ENCODE assay signal across 14 cellular contexts in the genomic region with DNA sequence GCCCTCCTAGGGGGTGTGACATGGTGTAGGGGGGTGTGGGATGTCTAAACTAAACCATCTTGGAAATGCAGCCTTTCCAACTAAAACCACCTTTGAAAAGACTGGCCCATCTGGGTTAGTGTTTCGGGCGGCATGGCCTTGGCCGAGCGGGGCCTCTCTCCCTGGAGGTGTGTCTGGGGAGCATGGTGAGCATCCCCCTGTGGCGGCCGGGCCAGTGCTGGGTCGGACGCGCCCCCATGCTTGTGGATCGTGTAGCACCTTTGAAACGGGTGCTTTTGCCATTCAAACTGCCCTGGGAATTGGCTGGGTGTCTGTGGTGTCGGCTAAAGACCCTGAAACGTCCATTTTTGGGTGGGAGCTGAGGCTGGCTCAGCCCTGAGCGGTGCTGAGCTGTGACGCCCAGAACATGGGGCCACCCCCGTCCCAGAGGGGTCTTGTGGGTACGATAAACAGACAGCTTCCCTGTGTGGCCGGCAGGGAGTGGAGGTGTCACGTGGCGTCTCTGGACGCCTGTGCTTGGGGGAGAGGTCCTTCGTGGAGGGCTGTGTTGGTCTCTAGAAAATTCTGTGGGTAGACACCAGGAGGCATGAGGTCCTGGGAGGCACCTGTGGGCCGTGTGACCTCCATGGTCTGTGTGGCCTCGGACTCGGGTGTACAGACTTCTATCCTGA. TPM values are rescaled to one million over a fixed set of nuclear protein-coding genes. Genes with fewer than 3 reads are reported as not detected.
DNase-seq lines count a peak whose midpoint lies in the region; TF ChIP-seq lines count a peak whose summit lies in the region.
"Had no signal": no experiment of that assay in that cellular context is flagged by ENCODE, and none has a peak within 500 bp of the region (broad histone marks: within the 10 kb centered on the region; RNA-seq: fewer than 3 reads in every experiment).

No MANE protein-coding gene starts in this region.

- H3K79me2 ChIP-seq in H9 (ENCODE audit: insufficient read depth, low read length): no peaks in the 10 kb centered on the region; the same call in 1 of the 2 replicates

- H3K4me1 Mint-ChIP-seq in H9: peaks cover 30 to 44% of the 10 kb centered on the region in 2 experiments

- WGBS in H9 (ENCODE audit: extremely low coverage, insufficient read length, low lambda C conversion rate): no CpG with 5 or more reads among the region's 25 CpGs
- 95% methylated on average over 25 of the region's 25 CpGs for WGBS in mesenchymal stem cell
- WGBS in suprapubic skin: 59% methylated on average over 13 of the region's 25 CpGs

- H3K4me1 ChIP-seq in H9 (ENCODE audit: insufficient read depth, low read length): peaks cover 11% of the 10 kb centered on the region; the same call in 1 of the 2 replicates
- peaks cover 36 to 80% of the 10 kb centered on the region in 2 donors for H3K4me1 ChIP-seq in ascending aorta
- peaks cover 82% of the 10 kb centered on the region for H3K4me1 ChIP-seq in mesenchymal stem cell (ENCODE audit: control insufficient read depth, insufficient read depth, low read depth, low read length)
- peaks cover 95% of the 10 kb centered on the region for H3K4me1 ChIP-seq in suprapubic skin

- H3K4ac ChIP-seq in H9 (ENCODE audit: low read depth, low read length): no peak overlapping the region
- no peak overlapping the region for H3K4ac ChIP-seq in mesenchymal stem cell (ENCODE audit: low read depth in 1 of 2, low read length in 2 of 2)

- H4K20me1 ChIP-seq in H9 (ENCODE audit: control insufficient read depth, insufficient read depth, insufficient read length): no peaks in the 10 kb centered on the region

- no peak overlapping the region for H2BK20ac ChIP-seq in H9 (ENCODE audit: low read depth, low read length, poor library complexity, severe bottlenecking)

- TF ChIP-seq POLR2A in suprapubic skin (IDR thresholded peaks at IDR 0.05): no peak

- H3K14ac ChIP-seq in H9 (ENCODE audit: insufficient read depth, low read length): no peak overlapping the region; the same call in 1 of the 2 replicates
- no peak overlapping the region for H3K14ac ChIP-seq in mesenchymal stem cell (ENCODE audit: low read length in 2 of 2)

- no peak overlapping the region for H3K18ac ChIP-seq in H9 (ENCODE audit: insufficient read length, low read depth, low read length)
- H3K18ac ChIP-seq in mesenchymal stem cell (ENCODE audit: low read depth in 1 of 2, low read length in 2 of 2): no peak overlapping the region

- peaks cover 19 to 41% of the 10 kb centered on the region in 2 donors for H3K36me3 ChIP-seq in ascending aorta
- H3K36me3 ChIP-seq in mesenchymal stem cell (ENCODE audit: control insufficient read depth in 1 of 2, insufficient read depth in 2 of 2, low read depth in 1 of 2, low read length in 2 of 2): peaks cover 54 to 64% of the 10 kb centered on the region in 2 experiments
- H3K36me3 ChIP-seq in suprapubic skin: peaks cover 21% of the 10 kb centered on the region
- H3K36me3 ChIP-seq: BE2C had no signal

- H2BK12ac ChIP-seq in H9 (ENCODE audit: insufficient read length, low read depth, low read length): no peak overlapping the region
- no peak overlapping the region for H2BK12ac ChIP-seq in mesenchymal stem cell (ENCODE audit: low read length in 2 of 2)

- H2BK15ac ChIP-seq in H9 (ENCODE audit: low read depth, low read length) (no peak overlapping the region), mesenchymal stem cell (ENCODE audit: low read depth, poor library complexity, severe bottlenecking) (no peak overlapping the region)

- H3K4me2 ChIP-seq in H9 (ENCODE audit: insufficient read depth, insufficient read length, low read length) (no peak overlapping the region), mesenchymal stem cell (ENCODE audit: low read length, poor library complexity, severe bottlenecking) (no peak overlapping the region)

- H4K5ac ChIP-seq in H9 (ENCODE audit: insufficient read length, low read depth, low read length): no peak overlapping the region

- intact Hi-C loops in ascending aorta (cut with DNase I): no loop called here

- H3K27me3 Mint-ChIP-seq in H9 (ENCODE audit: low read depth): peaks cover 22% of the 10 kb centered on the region

- no peak overlapping the region for H2AK5ac ChIP-seq in H9 (ENCODE audit: insufficient read length, low read length)
- peak overlapping the region; percentile 99 for H2AK5ac ChIP-seq in mesenchymal stem cell (ENCODE audit: low read length, severe bottlenecking)

- H3K27ac Mint-ChIP-seq in H9: peak overlapping the region in 2 of 3 experiments; percentile 20 to 57; a peak in 2 of 7 replicates

- H3K36me3 Mint-ChIP-seq in H9 (ENCODE audit: insufficient read depth in 1 of 3, low read depth in 3 of 3): peaks cover 17 to 25% (median 25%) of the 10 kb centered on the region in 3 experiments; a peak in 6 of 7 replicates

- H4K8ac ChIP-seq in H9 (replicated peaks; ENCODE audit: insufficient read length, low read depth, low read length): no peak overlapping the region
- no peak overlapping the region for H4K8ac ChIP-seq in mesenchymal stem cell (ENCODE audit: low read length)

- H3K27ac ChIP-seq in H9 (ENCODE audit: insufficient read length, low read depth, low read length) (no peak overlapping the region), ascending aorta (peak overlapping the region; percentile 92 to 97), mesenchymal stem cell (ENCODE audit: low read length, poor library complexity, severe bottlenecking) (peak overlapping the region; percentile 86), suprapubic skin (peak overlapping the region; percentile 92)

- H3K4me3 ChIP-seq in ascending aorta: peak overlapping the region in 1 of 2 donors; percentile 21
- H3K4me3 ChIP-seq in mesenchymal stem cell (ENCODE audit: insufficient read depth in 1 of 2, low read depth in 1 of 2, low read length in 2 of 2): peak overlapping the region; percentile 2 to 73
- H3K4me3 ChIP-seq in suprapubic skin: no peak overlapping the region
- H3K4me3 ChIP-seq: mucosa of descending colon had no signal

- TF ChIP-seq CTCF in H9 (conservative IDR thresholded peaks at IDR 0.05) (no peak), ascending aorta (IDR thresholded peaks at IDR 0.05) (no peak), suprapubic skin (IDR thresholded peaks at IDR 0.05) (no peak)

- no peak overlapping the region for H3K9ac ChIP-seq in H9 (ENCODE audit: extremely low read depth, insufficient read length, low read length)
- peak overlapping the region; percentile 92 for H3K9ac ChIP-seq in mesenchymal stem cell (ENCODE audit: low read length)

- H2BK5ac ChIP-seq in H9 (ENCODE audit: insufficient read length, low read length) (no peak overlapping the region), mesenchymal stem cell (ENCODE audit: low read depth, low read length, poor library complexity, severe bottlenecking) (peak overlapping the region; percentile 80)

- no peak overlapping the region for H3K4me3 Mint-ChIP-seq in H9

- no peak overlapping the region for H3K23ac ChIP-seq in H9 (ENCODE audit: insufficient read length, low read depth, low read length)
- no peak overlapping the region for H3K23ac ChIP-seq in mesenchymal stem cell (ENCODE audit: low read length in 2 of 2)

- no peak for TF ChIP-seq EP300 in suprapubic skin (IDR thresholded peaks at IDR 0.05)

- H3T11ph ChIP-seq in H9 (ENCODE audit: low read length): no peak overlapping the region

- DNase-seq in H9: no peak
- no peak for DNase-seq in ascending aorta (ENCODE audit: low spot score in 2 of 2)
- no peak for DNase-seq in mesenchymal stem cell
- no peak for DNase-seq in suprapubic skin (ENCODE audit: low spot score in 2 of 2)
- DNase-seq in cerebellar cortex (ENCODE audit: low spot score): no peak
- no peak for DNase-seq in NK-92 (lab: John Stamatoyannopoulos, UW; ENCODE audit: unreplicated experiment)
- no peak for DNase-seq in mesenteric fat pad (ENCODE audit: low spot score)
- DNase-seq: activated gamma-delta T cell; BE2C; NCI-H1436 treated with DMSO at 0.1 percent for 48 hours; NCI-H748 treated with DMSO at 0.1 percent for 48 hours; occipital lobe; stimulated activated CD4-positive, alpha-beta T cell treated with anti-CD3 and anti-CD28 coated beads, Interleukin-1b, Interleukin-23, amount 100 ng/mL, for 48 hours had no signal

- H3K56ac ChIP-seq in H9 (ENCODE audit: insufficient read length, low read depth, low read length): no peak overlapping the region

- H3K79me1 ChIP-seq in H9 (ENCODE audit: insufficient read depth, low read depth, low read length, poor library complexity, severe bottlenecking): no peaks in the 10 kb centered on the region
- H3K79me1 ChIP-seq in mesenchymal stem cell (replicated peaks; ENCODE audit: low read length, poor library complexity, severe bottlenecking): peaks cover 23% of the 10 kb centered on the region

- no peaks in the 10 kb centered on the region for H3K9me3 Mint-ChIP-seq in H9

- H3K23me2 ChIP-seq in H9 (ENCODE audit: insufficient read length, low read depth, low read length, poor library complexity, severe bottlenecking): no peaks in the 10 kb centered on the region

- H2BK120ac ChIP-seq in H9 (ENCODE audit: low read depth, low read length, poor library complexity, severe bottlenecking): no peak overlapping the region
- H2BK120ac ChIP-seq in mesenchymal stem cell (ENCODE audit: low read depth, low read length): no peak overlapping the region

- H4K91ac ChIP-seq in H9 (ENCODE audit: insufficient read length, low read depth, low read length) (no peak overlapping the region), mesenchymal stem cell (ENCODE audit: low read length) (no peak overlapping the region)

- no peak overlapping the region for H2AFZ ChIP-seq in H9 (ENCODE audit: low read length)
- no peak overlapping the region for H2AFZ ChIP-seq in mesenchymal stem cell (ENCODE audit: low read depth, low read length)

- H3K9me3 ChIP-seq in H9 (ENCODE audit: control insufficient read depth, low read depth, low read length) (no peaks in the 10 kb centered on the region), ascending aorta (no peaks in the 10 kb centered on the region), mesenchymal stem cell (ENCODE audit: control insufficient read depth, low read length) (no peaks in the 10 kb centered on the region), suprapubic skin (no peaks in the 10 kb centered on the region)
- H3K9me3 ChIP-seq: BE2C, mucosa of descending colon had no signal

- H3K27me3 ChIP-seq in H9 (ENCODE audit: insufficient read depth, low read length) (peaks cover 7% of the 10 kb centered on the region; the same call in 1 of the 2 replicates), ascending aorta (no peaks in the 10 kb centered on the region), mesenchymal stem cell (ENCODE audit: control insufficient read depth in 1 of 2, insufficient read depth in 1 of 2, low read length in 2 of 2) (no peaks in the 10 kb centered on the region), suprapubic skin (no peaks in the 10 kb centered on the region)

RNA-seq across cellular contexts. Expression of a gene that starts 6.3 kb away (rescaled TPM):
- total RNA-seq in H9 (2021) (19.4 and 21.4 TPM in 2 replicates), ascending aorta (257 TPM), suprapubic skin (100 to 1,000 TPM in 3 of 4 donors, 10 to 100 TPM in 1; 59.1 to 222 (median 155) TPM), mesenteric fat pad (151 TPM)
- polyA plus RNA-seq in mesenchymal stem cell (2013, experiment 1 of 2): 15.1 TPM
- polyA plus RNA-seq in mesenchymal stem cell (2013, experiment 2 of 2): 14.1 TPM
